Comparison of ENCODE assay signal across 8 cellular contexts in genomic region chr2:222318026-222318711, GRCh38. TPM values are rescaled to one million over a fixed set of nuclear protein-coding genes. Genes with fewer than 3 reads are reported as not detected.
DNase-seq lines count a peak whose midpoint lies in the region; ATAC-seq, FAIRE-seq and TF ChIP-seq lines count a peak whose summit lies in the region.

No MANE protein-coding gene starts in this region.

- H3K36me3 ChIP-seq in NT2/D1 (ENCODE audit: insufficient read depth, insufficient read length, low read length) (no peaks in the 10 kb centered on the region), astrocyte (ENCODE audit: insufficient read depth, low read length) (no peaks in the 10 kb centered on the region), hepatocyte (replicated peaks; ENCODE audit: insufficient read depth, low read depth) (no peaks in the 10 kb centered on the region), rectal smooth muscle tissue (ENCODE audit: control insufficient read depth, insufficient read depth, low read length) (no peaks in the 10 kb centered on the region)

- peak; percentile 63 for FAIRE-seq in HTR-8/SVneo (lab: Jason Lieb, UNC)
- FAIRE-seq in astrocyte (lab: Jason Lieb, UNC) = no peak

- under 1% methylated on average over 41 of the region's 41 CpGs for WGBS in hepatocyte (ENCODE audit: low lambda C conversion rate, missing lambda C conversion rate)

- no peaks in the 10 kb centered on the region for H3K9me3 ChIP-seq in NT2/D1 (ENCODE audit: insufficient read depth, low read length)
- H3K9me3 ChIP-seq in astrocyte (ENCODE audit: insufficient read depth, low read depth, low read length) = no peaks in the 10 kb centered on the region
- no peaks in the 10 kb centered on the region for H3K9me3 ChIP-seq in hepatocyte (ENCODE audit: low read depth)

- H3K79me2 ChIP-seq in astrocyte (ENCODE audit: insufficient read depth, low read length) = no peaks in the 10 kb centered on the region
- H3K79me2 ChIP-seq in hepatocyte = no peaks in the 10 kb centered on the region

- H3K4me3 ChIP-seq in NT2/D1 (ENCODE audit: insufficient read length, low read depth) (peak overlapping the region; percentile 53), astrocyte (ENCODE audit: insufficient read depth, low read depth, low read length) (peak overlapping the region; percentile 54), hepatocyte (peak overlapping the region; percentile 31), rectal smooth muscle tissue (ENCODE audit: low read length) (peak overlapping the region; percentile 50)

- H3K27ac ChIP-seq in astrocyte (ENCODE audit: low read depth, low read length) = no peak overlapping the region
- H3K27ac ChIP-seq in hepatocyte = no peak overlapping the region
- H3K27ac ChIP-seq in rectal smooth muscle tissue (ENCODE audit: low read depth, low read length) = no peak overlapping the region

- no peaks in the 10 kb centered on the region for H3K9me3 Mint-ChIP-seq in activated CD4-positive, alpha-beta T cell treated with anti-CD3 and anti-CD28 coated beads, Interleukin-2, amount 10 ng/mL, durations not matched to agents 7 days and 5 days
- H3K9me3 Mint-ChIP-seq in astrocyte (ENCODE audit: unreplicated experiment) = peaks cover 2% of the 10 kb centered on the region

- peak; percentile 57 for ATAC-seq in GM21529 (IDR thresholded peaks at IDR 0.05; ENCODE audit: unreplicated experiment)

- H2AFZ ChIP-seq in astrocyte (ENCODE audit: low read depth, low read length) (peak overlapping the region; percentile 74), hepatocyte (peak overlapping the region; percentile 16)

- H3K36me3 Mint-ChIP-seq in activated CD4-positive, alpha-beta T cell treated with anti-CD3 and anti-CD28 coated beads, Interleukin-2, amount 10 ng/mL, durations not matched to agents 7 days and 5 days (ENCODE audit: low read depth) = no peaks in the 10 kb centered on the region
- no peaks in the 10 kb centered on the region for H3K36me3 Mint-ChIP-seq in astrocyte (ENCODE audit: low read depth, unreplicated experiment)

- H3K4me3 Mint-ChIP-seq in activated CD4-positive, alpha-beta T cell treated with anti-CD3 and anti-CD28 coated beads, Interleukin-2, amount 10 ng/mL, durations not matched to agents 7 days and 5 days = peak overlapping the region; percentile 76
- H3K4me3 Mint-ChIP-seq in astrocyte (ENCODE audit: unreplicated experiment) = peak overlapping the region; percentile 80

- H3K27ac Mint-ChIP-seq in activated CD4-positive, alpha-beta T cell treated with anti-CD3 and anti-CD28 coated beads, Interleukin-2, amount 10 ng/mL, durations not matched to agents 7 days and 5 days = no peak overlapping the region
- no peak overlapping the region for H3K27ac Mint-ChIP-seq in astrocyte (ENCODE audit: unreplicated experiment)

- H3K27me3 ChIP-seq in NT2/D1 (ENCODE audit: insufficient read depth, insufficient read length) = peaks cover 69% of the 10 kb centered on the region
- H3K27me3 ChIP-seq in astrocyte (ENCODE audit: insufficient read depth, low read length) = peaks cover 67% of the 10 kb centered on the region
- peaks cover 76% of the 10 kb centered on the region for H3K27me3 ChIP-seq in hepatocyte
- peaks cover 2% of the 10 kb centered on the region for H3K27me3 ChIP-seq in rectal smooth muscle tissue (ENCODE audit: control insufficient read depth, insufficient read depth, low read length)

- H3K4me1 ChIP-seq in NT2/D1 (ENCODE audit: insufficient read depth, insufficient read length) = no peaks in the 10 kb centered on the region
- peaks cover 5% of the 10 kb centered on the region for H3K4me1 ChIP-seq in astrocyte (ENCODE audit: insufficient read depth, low read length)
- peaks cover 4% of the 10 kb centered on the region for H3K4me1 ChIP-seq in hepatocyte (ENCODE audit: insufficient read depth)
- no peaks in the 10 kb centered on the region for H3K4me1 ChIP-seq in rectal smooth muscle tissue (ENCODE audit: control insufficient read depth, insufficient read depth, low read length)

- peaks cover 69% of the 10 kb centered on the region for H3K27me3 Mint-ChIP-seq in activated CD4-positive, alpha-beta T cell treated with anti-CD3 and anti-CD28 coated beads, Interleukin-2, amount 10 ng/mL, durations not matched to agents 7 days and 5 days
- H3K27me3 Mint-ChIP-seq in astrocyte (ENCODE audit: low read depth, unreplicated experiment) = peaks cover 70% of the 10 kb centered on the region

- peak overlapping the region; percentile 85 for H3K4me2 ChIP-seq in astrocyte (ENCODE audit: low read length)
- peak overlapping the region; percentile 92 for H3K4me2 ChIP-seq in hepatocyte

- H4K20me1 ChIP-seq in astrocyte (ENCODE audit: insufficient read depth, low read length) = no peaks in the 10 kb centered on the region
- H4K20me1 ChIP-seq in hepatocyte (ENCODE audit: insufficient read depth, poor library complexity, severe bottlenecking) = no peaks in the 10 kb centered on the region

- DNase-seq in activated CD4-positive, alpha-beta T cell treated with anti-CD3 and anti-CD28 coated beads, Interleukin-2, amount 10 ng/mL, durations not matched to agents 7 days and 5 days = no peak
- no peak for DNase-seq in activated CD4-positive, alpha-beta T cell treated with anti-CD3 and anti-CD28 coated beads for 1 hour
- DNase-seq in HTR-8/SVneo (ENCODE audit: insufficient read length, low spot score) (peak; percentile 63), NT2/D1 (ENCODE audit: low read depth, low spot score) (no peak), astrocyte (ENCODE audit: low read depth) (peak; percentile 56), hepatocyte (ENCODE audit: low spot score) (peak; percentile 84)

- TF ChIP-seq CTCF in astrocyte (IDR thresholded peaks at IDR 0.05; ENCODE audit: insufficient read depth, low read depth, low read length) (peak; percentile 27), hepatocyte (IDR thresholded peaks at IDR 0.05; ENCODE audit: poor library complexity) (peak; percentile 79)

- POLR2A ChIA-PET in activated CD4-positive, alpha-beta T cell treated with anti-CD3 and anti-CD28 coated beads, Interleukin-2, amount 10 ng/mL, durations not matched to agents 7 days and 5 days (lab: Charles Lee) = no interaction called here

- H3K9ac ChIP-seq in NT2/D1 (ENCODE audit: insufficient read length, low read depth) = peak overlapping the region; percentile 73
- H3K9ac ChIP-seq in astrocyte (ENCODE audit: low read length) = no peak overlapping the region
- H3K9ac ChIP-seq in rectal smooth muscle tissue (ENCODE audit: low read length) = no peak overlapping the region

- H3K9me2 ChIP-seq in hepatocyte (replicated peaks; ENCODE audit: insufficient read depth) = no peaks in the 10 kb centered on the region

- peaks cover 19% of the 10 kb centered on the region for H3K4me1 Mint-ChIP-seq in activated CD4-positive, alpha-beta T cell treated with anti-CD3 and anti-CD28 coated beads, Interleukin-2, amount 10 ng/mL, durations not matched to agents 7 days and 5 days
- H3K4me1 Mint-ChIP-seq in astrocyte (ENCODE audit: low read depth, unreplicated experiment) = peaks cover 8% of the 10 kb centered on the region

- CTCF ChIA-PET in activated CD4-positive, alpha-beta T cell treated with anti-CD3 and anti-CD28 coated beads, Interleukin-2, amount 10 ng/mL, durations not matched to agents 7 days and 5 days (lab: Charles Lee) = interaction anchor here (0.5 to 1.5 kb wide), 16 partner anchors 10 to 1804 kb away, joined by 3 to 5 read pairs (median 3); no protein-coding TSS in a partner anchor

RNA-seq across cellular contexts. Expression of gene PAX3, which starts 19.4 kb away (rescaled TPM):
- total RNA-seq in activated CD4-positive, alpha-beta T cell treated with anti-CD3 and anti-CD28 coated beads, Interleukin-2, amount 10 ng/mL, durations not matched to agents 7 days and 5 days = not detected
- not detected in 2 replicates for total RNA-seq in astrocyte
- not detected in 2 replicates for total RNA-seq in hepatocyte
- polyA plus RNA-seq in hepatocyte = not detected in 2 replicates

Comparison
In these comparisons a context has a peak if more than half of its experiments do, and no peak if none do; other contexts are left out.
1. DNase-seq: peak in HTR-8/SVneo (single experiment), astrocyte (single experiment) and hepatocyte (single experiment); none in activated CD4-positive, alpha-beta T cell treated with anti-CD3 and anti-CD28 coated beads, Interleukin-2, amount 10 ng/mL, durations not matched to agents 7 days and 5 days (single experiment), activated CD4-positive, alpha-beta T cell treated with anti-CD3 and anti-CD28 coated beads for 1 hour (single experiment) and NT2/D1 (single experiment).
2. Peak in every context shown above with its lines, with median percentiles within 50 percentile points of each other: H3K4me3 ChIP-seq.